1 cellular context compared by ENCODE assay signal in the genomic region with DNA sequence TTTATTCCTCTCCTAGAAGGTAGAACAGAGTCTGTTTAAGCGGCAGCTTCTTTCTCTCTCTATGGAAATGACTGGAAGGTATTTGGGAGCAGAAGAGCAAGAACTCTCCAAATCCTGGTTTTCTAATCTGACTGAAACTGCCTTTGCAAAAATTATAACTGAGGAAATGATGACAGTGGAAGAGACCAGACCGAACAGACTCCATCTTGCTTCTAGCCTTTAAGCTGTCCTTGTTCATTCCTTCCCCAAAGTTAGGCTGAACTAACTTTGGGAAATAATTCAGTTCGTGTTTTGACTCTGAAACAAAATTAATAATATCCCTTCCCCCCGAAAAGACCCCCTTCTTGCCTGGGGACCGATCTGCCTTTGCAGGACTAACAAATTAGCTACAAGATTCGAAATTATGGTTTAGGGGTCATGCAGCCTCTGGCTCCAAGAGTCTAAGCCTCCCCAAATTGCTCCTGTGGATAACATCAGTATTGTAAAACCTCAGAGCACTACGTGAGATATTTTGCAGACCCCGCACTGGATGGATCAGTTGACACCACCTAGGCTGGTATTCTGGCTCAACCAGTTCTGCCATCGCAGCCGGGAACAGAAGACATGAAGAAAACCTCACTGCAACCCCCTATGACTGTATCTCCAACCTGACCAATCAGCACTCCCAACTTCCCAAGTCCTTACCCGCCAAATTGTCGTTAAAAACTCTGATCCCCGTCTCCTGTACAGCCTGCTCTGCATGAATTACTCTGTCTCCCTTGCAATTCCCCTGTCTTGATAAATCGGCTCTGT.
TF ChIP-seq lines count a peak whose summit lies in the region.

No MANE protein-coding gene starts in this region.

TF ChIP-seq in GM12878, 131 proteins besides CTCF, POLR2A, EP300 and RAD21:
- TF ChIP-seq NBN (IDR thresholded peaks at IDR 0.05): no peak
- TF ChIP-seq, protein P1, sequence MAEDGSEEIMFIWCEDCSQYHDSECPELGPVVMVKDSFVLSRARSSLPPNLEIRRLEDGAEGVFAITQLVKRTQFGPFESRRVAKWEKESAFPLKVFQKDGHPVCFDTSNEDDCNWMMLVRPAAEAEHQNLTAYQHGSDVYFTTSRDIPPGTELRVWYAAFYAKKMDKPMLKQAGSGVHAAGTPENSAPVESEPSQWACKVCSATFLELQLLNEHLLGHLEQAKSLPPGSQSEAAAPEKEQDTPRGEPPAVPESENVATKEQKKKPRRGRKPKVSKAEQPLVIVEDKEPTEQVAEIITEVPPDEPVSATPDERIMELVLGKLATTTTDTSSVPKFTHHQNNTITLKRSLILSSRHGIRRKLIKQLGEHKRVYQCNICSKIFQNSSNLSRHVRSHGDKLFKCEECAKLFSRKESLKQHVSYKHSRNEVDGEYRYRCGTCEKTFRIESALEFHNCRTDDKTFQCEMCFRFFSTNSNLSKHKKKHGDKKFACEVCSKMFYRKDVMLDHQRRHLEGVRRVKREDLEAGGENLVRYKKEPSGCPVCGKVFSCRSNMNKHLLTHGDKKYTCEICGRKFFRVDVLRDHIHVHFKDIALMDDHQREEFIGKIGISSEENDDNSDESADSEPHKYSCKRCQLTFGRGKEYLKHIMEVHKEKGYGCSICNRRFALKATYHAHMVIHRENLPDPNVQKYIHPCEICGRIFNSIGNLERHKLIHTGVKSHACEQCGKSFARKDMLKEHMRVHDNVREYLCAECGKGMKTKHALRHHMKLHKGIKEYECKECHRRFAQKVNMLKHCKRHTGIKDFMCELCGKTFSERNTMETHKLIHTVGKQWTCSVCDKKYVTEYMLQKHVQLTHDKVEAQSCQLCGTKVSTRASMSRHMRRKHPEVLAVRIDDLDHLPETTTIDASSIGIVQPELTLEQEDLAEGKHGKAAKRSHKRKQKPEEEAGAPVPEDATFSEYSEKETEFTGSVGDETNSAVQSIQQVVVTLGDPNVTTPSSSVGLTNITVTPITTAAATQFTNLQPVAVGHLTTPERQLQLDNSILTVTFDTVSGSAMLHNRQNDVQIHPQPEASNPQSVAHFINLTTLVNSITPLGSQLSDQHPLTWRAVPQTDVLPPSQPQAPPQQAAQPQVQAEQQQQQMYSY (CRISPR knock-in tag; IDR thresholded peaks at IDR 0.05): 0 out of 2 replicates have a peak, but pooled peaks have one; percentile 54
- TF ChIP-seq, protein P2, sequence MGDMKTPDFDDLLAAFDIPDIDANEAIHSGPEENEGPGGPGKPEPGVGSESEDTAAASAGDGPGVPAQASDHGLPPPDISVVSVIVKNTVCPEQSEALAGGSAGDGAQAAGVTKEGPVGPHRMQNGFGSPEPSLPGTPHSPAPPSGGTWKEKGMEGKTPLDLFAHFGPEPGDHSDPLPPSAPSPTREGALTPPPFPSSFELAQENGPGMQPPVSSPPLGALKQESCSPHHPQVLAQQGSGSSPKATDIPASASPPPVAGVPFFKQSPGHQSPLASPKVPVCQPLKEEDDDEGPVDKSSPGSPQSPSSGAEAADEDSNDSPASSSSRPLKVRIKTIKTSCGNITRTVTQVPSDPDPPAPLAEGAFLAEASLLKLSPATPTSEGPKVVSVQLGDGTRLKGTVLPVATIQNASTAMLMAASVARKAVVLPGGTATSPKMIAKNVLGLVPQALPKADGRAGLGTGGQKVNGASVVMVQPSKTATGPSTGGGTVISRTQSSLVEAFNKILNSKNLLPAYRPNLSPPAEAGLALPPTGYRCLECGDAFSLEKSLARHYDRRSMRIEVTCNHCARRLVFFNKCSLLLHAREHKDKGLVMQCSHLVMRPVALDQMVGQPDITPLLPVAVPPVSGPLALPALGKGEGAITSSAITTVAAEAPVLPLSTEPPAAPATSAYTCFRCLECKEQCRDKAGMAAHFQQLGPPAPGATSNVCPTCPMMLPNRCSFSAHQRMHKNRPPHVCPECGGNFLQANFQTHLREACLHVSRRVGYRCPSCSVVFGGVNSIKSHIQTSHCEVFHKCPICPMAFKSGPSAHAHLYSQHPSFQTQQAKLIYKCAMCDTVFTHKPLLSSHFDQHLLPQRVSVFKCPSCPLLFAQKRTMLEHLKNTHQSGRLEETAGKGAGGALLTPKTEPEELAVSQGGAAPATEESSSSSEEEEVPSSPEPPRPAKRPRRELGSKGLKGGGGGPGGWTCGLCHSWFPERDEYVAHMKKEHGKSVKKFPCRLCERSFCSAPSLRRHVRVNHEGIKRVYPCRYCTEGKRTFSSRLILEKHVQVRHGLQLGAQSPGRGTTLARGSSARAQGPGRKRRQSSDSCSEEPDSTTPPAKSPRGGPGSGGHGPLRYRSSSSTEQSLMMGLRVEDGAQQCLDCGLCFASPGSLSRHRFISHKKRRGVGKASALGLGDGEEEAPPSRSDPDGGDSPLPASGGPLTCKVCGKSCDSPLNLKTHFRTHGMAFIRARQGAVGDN (IDR thresholded peaks at IDR 0.05): peak; percentile 37; the same call in 1 of the 2 replicates
- TF ChIP-seq, protein P3, sequence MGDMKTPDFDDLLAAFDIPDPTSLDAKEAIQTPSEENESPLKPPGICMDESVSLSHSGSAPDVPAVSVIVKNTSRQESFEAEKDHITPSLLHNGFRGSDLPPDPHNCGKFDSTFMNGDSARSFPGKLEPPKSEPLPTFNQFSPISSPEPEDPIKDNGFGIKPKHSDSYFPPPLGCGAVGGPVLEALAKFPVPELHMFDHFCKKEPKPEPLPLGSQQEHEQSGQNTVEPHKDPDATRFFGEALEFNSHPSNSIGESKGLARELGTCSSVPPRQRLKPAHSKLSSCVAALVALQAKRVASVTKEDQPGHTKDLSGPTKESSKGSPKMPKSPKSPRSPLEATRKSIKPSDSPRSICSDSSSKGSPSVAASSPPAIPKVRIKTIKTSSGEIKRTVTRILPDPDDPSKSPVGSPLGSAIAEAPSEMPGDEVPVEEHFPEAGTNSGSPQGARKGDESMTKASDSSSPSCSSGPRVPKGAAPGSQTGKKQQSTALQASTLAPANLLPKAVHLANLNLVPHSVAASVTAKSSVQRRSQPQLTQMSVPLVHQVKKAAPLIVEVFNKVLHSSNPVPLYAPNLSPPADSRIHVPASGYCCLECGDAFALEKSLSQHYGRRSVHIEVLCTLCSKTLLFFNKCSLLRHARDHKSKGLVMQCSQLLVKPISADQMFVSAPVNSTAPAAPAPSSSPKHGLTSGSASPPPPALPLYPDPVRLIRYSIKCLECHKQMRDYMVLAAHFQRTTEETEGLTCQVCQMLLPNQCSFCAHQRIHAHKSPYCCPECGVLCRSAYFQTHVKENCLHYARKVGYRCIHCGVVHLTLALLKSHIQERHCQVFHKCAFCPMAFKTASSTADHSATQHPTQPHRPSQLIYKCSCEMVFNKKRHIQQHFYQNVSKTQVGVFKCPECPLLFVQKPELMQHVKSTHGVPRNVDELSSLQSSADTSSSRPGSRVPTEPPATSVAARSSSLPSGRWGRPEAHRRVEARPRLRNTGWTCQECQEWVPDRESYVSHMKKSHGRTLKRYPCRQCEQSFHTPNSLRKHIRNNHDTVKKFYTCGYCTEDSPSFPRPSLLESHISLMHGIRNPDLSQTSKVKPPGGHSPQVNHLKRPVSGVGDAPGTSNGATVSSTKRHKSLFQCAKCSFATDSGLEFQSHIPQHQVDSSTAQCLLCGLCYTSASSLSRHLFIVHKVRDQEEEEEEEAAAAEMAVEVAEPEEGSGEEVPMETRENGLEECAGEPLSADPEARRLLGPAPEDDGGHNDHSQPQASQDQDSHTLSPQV (IDR thresholded peaks at IDR 0.05): peak; percentile 74; the same call in 1 of the 2 replicates
